ENCODE assay signal across 8 cellular contexts in the genomic region with DNA sequence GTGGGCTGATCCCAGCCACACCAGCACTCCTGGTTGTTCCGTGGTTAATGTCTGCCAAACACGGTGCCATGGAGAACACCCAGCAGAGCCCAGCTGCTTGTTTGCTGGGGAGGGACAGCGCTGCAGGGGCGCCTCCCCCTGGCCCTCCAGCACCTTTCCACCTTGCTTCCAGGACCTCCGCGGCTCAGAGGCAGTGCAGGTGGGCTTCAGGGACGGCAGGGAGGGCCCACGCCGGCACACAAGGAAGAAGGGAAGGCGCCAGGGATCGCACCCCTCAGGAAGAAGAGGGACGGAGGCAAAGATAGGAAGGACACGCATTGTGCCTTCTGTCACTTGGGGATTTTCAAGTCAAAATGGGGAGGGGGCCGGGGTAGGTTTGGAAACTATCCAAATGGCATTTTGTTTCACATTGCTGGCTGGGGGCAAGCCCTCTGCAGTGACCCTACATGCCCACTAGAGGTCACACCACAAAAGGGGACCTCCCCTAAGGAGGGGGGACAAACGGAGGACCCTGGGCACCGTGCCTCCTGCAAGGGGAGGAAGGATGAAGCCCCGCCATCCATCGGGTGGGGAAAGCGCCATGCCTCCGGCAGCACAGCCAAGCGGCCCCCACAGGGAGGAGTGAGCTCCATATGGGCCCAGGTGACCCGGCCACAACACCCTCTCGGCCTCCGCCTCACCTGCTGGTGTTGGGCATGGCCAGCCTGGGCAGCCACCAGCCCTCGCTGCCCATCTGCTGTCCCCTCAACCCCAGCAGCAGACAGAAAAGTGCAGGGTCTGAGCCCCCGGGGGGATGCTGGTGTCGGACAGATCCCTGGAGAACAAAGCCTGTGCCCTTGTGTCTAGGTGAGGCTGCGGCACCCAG. TPM values are rescaled to one million over a fixed set of nuclear protein-coding genes. Genes with fewer than 3 reads are reported as not detected.
A peak's percentile ranks its signal among the peaks of the same experiment; 100 is the strongest.
DNase-seq lines count a peak whose midpoint lies in the region; ATAC-seq and TF ChIP-seq lines count a peak whose summit lies in the region.

No MANE protein-coding gene starts in this region.

- H3K36me3 Mint-ChIP-seq in activated T-cell treated with anti-CD3 and anti-CD28 coated beads, Interleukin-2, amount 50 U/mL, for 24 hours (ENCODE audit: low read depth) = peaks cover 39% of the 10 kb centered on the region

- no peak overlapping the region for H3K27ac ChIP-seq in foreskin keratinocyte
- H3K27ac ChIP-seq in parathyroid adenoma = peak overlapping the region; percentile 39

- H3K27ac Mint-ChIP-seq in activated T-cell treated with anti-CD3 and anti-CD28 coated beads, Interleukin-2, amount 50 U/mL, for 24 hours = peak overlapping the region; percentile 44

- TF ChIP-seq CTCF in foreskin keratinocyte (conservative IDR thresholded peaks at IDR 0.05) (peak; percentile 71), parathyroid adenoma (IDR thresholded peaks at IDR 0.05) (peak; percentile 81)

- no peak overlapping the region for H3K9ac ChIP-seq in parathyroid adenoma

- H3K4me1 Mint-ChIP-seq in activated T-cell treated with anti-CD3 and anti-CD28 coated beads, Interleukin-2, amount 50 U/mL, for 24 hours (ENCODE audit: low read depth) = peaks cover 5% of the 10 kb centered on the region

- no peaks in the 10 kb centered on the region for H3K27me3 Mint-ChIP-seq in activated T-cell treated with anti-CD3 and anti-CD28 coated beads, Interleukin-2, amount 50 U/mL, for 24 hours

- H3K9me3 Mint-ChIP-seq in activated T-cell treated with anti-CD3 and anti-CD28 coated beads, Interleukin-2, amount 50 U/mL, for 24 hours = no peaks in the 10 kb centered on the region

- H3K27me3 ChIP-seq in foreskin keratinocyte (no peaks in the 10 kb centered on the region), parathyroid adenoma (ENCODE audit: control insufficient read depth, insufficient read depth, low read length) (no peaks in the 10 kb centered on the region)

- peak; percentile 46 for ATAC-seq in foreskin keratinocyte

- H3K79me2 ChIP-seq in parathyroid adenoma = peaks cover 11% of the 10 kb centered on the region

- peak; percentile 78 for DNase-seq in DMS 273 (lab: John Stamatoyannopoulos, UW; ENCODE audit: unreplicated experiment)
- no peak for DNase-seq in DMS 273 treated with DMSO at 0.1 percent for 48 hours (lab: John Stamatoyannopoulos, UW)
- DNase-seq in NCI-H1092 (lab: John Stamatoyannopoulos, UW) = peak; percentile 41
- peak; percentile 58 for DNase-seq in activated T-cell treated with anti-CD3 and anti-CD28 coated beads, Interleukin-2, amount 50 U/mL, for 24 hours
- no peak for DNase-seq in foreskin keratinocyte
- no peak for DNase-seq in DMS79 (lab: John Stamatoyannopoulos, UW)
- no peak for DNase-seq in middle frontal gyrus (ENCODE audit: extremely low spot score, low spot score)

- no peak overlapping the region for H3K4me2 ChIP-seq in parathyroid adenoma (ENCODE audit: low read length)

- H3K36me3 ChIP-seq in parathyroid adenoma (ENCODE audit: control insufficient read depth, insufficient read depth, low read length) = no peaks in the 10 kb centered on the region

- H3K9me3 ChIP-seq in parathyroid adenoma (ENCODE audit: control insufficient read depth, low read length) = no peaks in the 10 kb centered on the region

- no peak overlapping the region for H3K4me3 Mint-ChIP-seq in activated T-cell treated with anti-CD3 and anti-CD28 coated beads, Interleukin-2, amount 50 U/mL, for 24 hours

- H3K4me3 ChIP-seq in parathyroid adenoma (ENCODE audit: low read depth, low read length) = no peak overlapping the region

- peaks cover 2% of the 10 kb centered on the region for H3K4me1 ChIP-seq in foreskin keratinocyte
- H3K4me1 ChIP-seq in parathyroid adenoma = peaks cover 3% of the 10 kb centered on the region

- no peak overlapping the region for H2AFZ ChIP-seq in parathyroid adenoma

RNA-seq across cellular contexts. Expression of gene C16orf95, which starts 7.5 kb away (rescaled TPM):
- 4.7 and 5.7 TPM in 2 replicates for total RNA-seq in foreskin keratinocyte
- polyA plus RNA-seq in foreskin keratinocyte = 5.3 and 8.2 TPM in 2 replicates

RNA-seq across cellular contexts. Expression of gene FBXO31, which starts 58.9 kb away (rescaled TPM):
- total RNA-seq in foreskin keratinocyte = 17.5 and 18.1 TPM in 2 replicates
- 10.2 and 12.8 TPM in 2 replicates for polyA plus RNA-seq in foreskin keratinocyte

Comparison
In these comparisons a context has a peak if more than half of its experiments do, and no peak if none do; other contexts are left out.
1. DNase-seq: peak in DMS 273 (single experiment), NCI-H1092 (single experiment) and activated T-cell treated with anti-CD3 and anti-CD28 coated beads, Interleukin-2, amount 50 U/mL, for 24 hours (single experiment); none in DMS 273 treated with DMSO at 0.1 percent for 48 hours (single experiment), foreskin keratinocyte (0 of 2), DMS79 (single experiment) and middle frontal gyrus (single experiment).